Comparison of ENCODE assay signal across 14 cellular contexts in genomic region chr18:33802955-33803354, GRCh38.
DNase-seq lines count a peak whose midpoint lies in the region; ATAC-seq, FAIRE-seq and TF ChIP-seq lines count a peak whose summit lies in the region.
"Had no signal": no experiment of that assay in that cellular context is flagged by ENCODE, and none has a peak within 500 bp of the region (broad histone marks: within the 10 kb centered on the region; RNA-seq: fewer than 3 reads in every experiment).

No MANE protein-coding gene starts in this region.

- intact Hi-C loops in upper lobe of right lung (cut with DNase I) (no loop called here), esophagus muscularis mucosa (cut with DNase I) (no loop called here)

- H3K9me3 ChIP-seq in astrocyte (ENCODE audit: insufficient read depth, low read depth, low read length) = no peaks in the 10 kb centered on the region
- no peaks in the 10 kb centered on the region for H3K9me3 ChIP-seq in upper lobe of right lung
- H3K9me3 ChIP-seq in esophagus muscularis mucosa = no peaks in the 10 kb centered on the region
- H3K9me3 ChIP-seq: upper lobe of left lung had no signal

- no peaks in the 10 kb centered on the region for H3K79me2 ChIP-seq in astrocyte (ENCODE audit: insufficient read depth, low read length)

- no peaks in the 10 kb centered on the region for H3K36me3 Mint-ChIP-seq in astrocyte (ENCODE audit: low read depth, unreplicated experiment)
- H3K36me3 Mint-ChIP-seq: CD8-positive, alpha-beta T cell had no signal

- DNase-seq in NCI-H2227 (lab: John Stamatoyannopoulos, UW; ENCODE audit: unreplicated experiment) (peak; percentile 69), NCI-H2227 treated with DMSO at 0.1 percent for 48 hours (lab: John Stamatoyannopoulos, UW) (no peak), NCI-H510A (lab: John Stamatoyannopoulos, UW) (peak; percentile 100), astrocyte (ENCODE audit: low read depth) (no peak), upper lobe of right lung (no peak), erythroblast (lab: John Stamatoyannopoulos, UW) (no peak), OCI-M2 (lab: John Stamatoyannopoulos, UW; ENCODE audit: unreplicated experiment) (no peak), esophagus muscularis mucosa (ENCODE audit: extremely low spot score) (no peak)
- DNase-seq: activated T-cell treated with anti-CD3 and anti-CD28 coated beads, Interleukin-2, amount 50 U/mL, for 24 hours; anterior cingulate cortex; CD8-positive, alpha-beta T cell; left cardiac atrium; stimulated activated CD4-positive, alpha-beta T cell treated with anti-CD3 and anti-CD28 coated beads, Interleukin-12 subunit alpha, Interleukin-12 subunit beta, amount 100 ng/mL, for 4 hours had no signal

- peak; percentile 70 for ATAC-seq in upper lobe of right lung
- ATAC-seq: CD8-positive, alpha-beta T cell; left cardiac atrium had no signal

- H3K27me3 Mint-ChIP-seq in astrocyte (ENCODE audit: low read depth, unreplicated experiment) = no peaks in the 10 kb centered on the region
- H3K27me3 Mint-ChIP-seq: activated T-cell treated with anti-CD3 and anti-CD28 coated beads, Interleukin-2, amount 50 U/mL, for 24 hours had no signal

- no peak overlapping the region for H3K4me2 ChIP-seq in astrocyte (ENCODE audit: low read length)

- no peaks in the 10 kb centered on the region for H3K9me3 Mint-ChIP-seq in astrocyte (ENCODE audit: unreplicated experiment)
- H3K9me3 Mint-ChIP-seq: CD8-positive, alpha-beta T cell had no signal

- no peaks in the 10 kb centered on the region for H3K27me3 ChIP-seq in astrocyte (ENCODE audit: insufficient read depth, low read length)
- no peaks in the 10 kb centered on the region for H3K27me3 ChIP-seq in upper lobe of right lung
- H3K27me3 ChIP-seq in esophagus muscularis mucosa = no peaks in the 10 kb centered on the region
- H3K27me3 ChIP-seq: upper lobe of left lung had no signal

- H4K20me1 ChIP-seq in astrocyte (ENCODE audit: insufficient read depth, low read length) = no peaks in the 10 kb centered on the region

- H3K4me1 ChIP-seq in astrocyte (ENCODE audit: insufficient read depth, low read length) (no peaks in the 10 kb centered on the region), upper lobe of right lung (no peaks in the 10 kb centered on the region), esophagus muscularis mucosa (no peaks in the 10 kb centered on the region)
- H3K4me1 ChIP-seq: upper lobe of left lung had no signal

- 78% methylated on average over 2 of the region's 2 CpGs for WGBS in esophagus muscularis mucosa

- H2AFZ ChIP-seq in astrocyte (ENCODE audit: low read depth, low read length) = no peak overlapping the region

- no peak overlapping the region for H3K4me3 Mint-ChIP-seq in astrocyte (ENCODE audit: unreplicated experiment)
- H3K4me3 Mint-ChIP-seq: activated T-cell treated with anti-CD3 and anti-CD28 coated beads, Interleukin-2, amount 50 U/mL, for 24 hours; CD8-positive, alpha-beta T cell had no signal

- H3K9ac ChIP-seq in astrocyte (ENCODE audit: low read length) = no peak overlapping the region

- no peak overlapping the region for H3K4me3 ChIP-seq in astrocyte (ENCODE audit: insufficient read depth, low read depth, low read length)
- H3K4me3 ChIP-seq in upper lobe of right lung = no peak overlapping the region
- no peak overlapping the region for H3K4me3 ChIP-seq in esophagus muscularis mucosa
- H3K4me3 ChIP-seq: upper lobe of left lung had no signal

- H3K27ac Mint-ChIP-seq in astrocyte (ENCODE audit: unreplicated experiment) = peak overlapping the region; percentile 51
- H3K27ac Mint-ChIP-seq: activated T-cell treated with anti-CD3 and anti-CD28 coated beads, Interleukin-2, amount 50 U/mL, for 24 hours; CD8-positive, alpha-beta T cell had no signal

- FAIRE-seq in astrocyte (lab: Jason Lieb, UNC) = no peak

- TF ChIP-seq EP300 in esophagus muscularis mucosa (IDR thresholded peaks at IDR 0.05) = no peak

- TF ChIP-seq CTCF in astrocyte (IDR thresholded peaks at IDR 0.05; ENCODE audit: insufficient read depth, low read depth, low read length) (no peak), upper lobe of right lung (IDR thresholded peaks at IDR 0.05) (no peak), esophagus muscularis mucosa (IDR thresholded peaks at IDR 0.05) (no peak)

- H3K27ac ChIP-seq in astrocyte (ENCODE audit: low read depth, low read length) (no peak overlapping the region), upper lobe of right lung (no peak overlapping the region), esophagus muscularis mucosa (replicated peaks in 1 of 4) (no peak overlapping the region)
- H3K27ac ChIP-seq: upper lobe of left lung had no signal

- no peak for TF ChIP-seq POLR2A in erythroblast (IDR thresholded peaks at IDR 0.05; ENCODE audit: low read length)
- TF ChIP-seq POLR2A in esophagus muscularis mucosa (IDR thresholded peaks at IDR 0.05; ENCODE audit: low read depth) = no peak

- H3K36me3 ChIP-seq in astrocyte (ENCODE audit: insufficient read depth, low read length) (no peaks in the 10 kb centered on the region), upper lobe of right lung (no peaks in the 10 kb centered on the region), esophagus muscularis mucosa (no peaks in the 10 kb centered on the region)
- H3K36me3 ChIP-seq: upper lobe of left lung had no signal

- H3K4me1 Mint-ChIP-seq in astrocyte (ENCODE audit: low read depth, unreplicated experiment) = peaks cover 21% of the 10 kb centered on the region

Comparison
In these comparisons a context has a peak if more than half of its experiments do, and no peak if none do; other contexts are left out.
1. DNase-seq: peak in NCI-H2227 (single experiment) and NCI-H510A (single experiment); none in NCI-H2227 treated with DMSO at 0.1 percent for 48 hours (single experiment), astrocyte (single experiment), upper lobe of right lung (single experiment), erythroblast (0 of 2), OCI-M2 (single experiment) and esophagus muscularis mucosa (single experiment).